15 cellular contexts compared by ENCODE assay signal in genomic region chr4:108247511-108248088, GRCh38.
DNase-seq lines count a peak whose midpoint lies in the region; ATAC-seq and TF ChIP-seq lines count a peak whose summit lies in the region.
"Had no signal": no experiment of that assay in that cellular context is flagged by ENCODE, and none has a peak within 500 bp of the region (broad histone marks: within the 10 kb centered on the region; RNA-seq: fewer than 3 reads in every experiment).

No MANE protein-coding gene starts in this region.

- H3K27ac Mint-ChIP-seq in chondrocyte (ENCODE audit: unreplicated experiment): no peak overlapping the region
- H3K27ac Mint-ChIP-seq: activated CD4-positive, alpha-beta T cell treated with anti-CD3 and anti-CD28 coated beads, Interleukin-2, amount 10 ng/mL, durations not matched to agents 24 days and 14 days had no signal

- H3K23ac ChIP-seq in trophoblast cell (ENCODE audit: low read length): no peak overlapping the region

- H3K4ac ChIP-seq in trophoblast cell (ENCODE audit: low read depth, low read length): no peak overlapping the region

- TF ChIP-seq CTCF in cardiac muscle cell (IDR thresholded peaks at IDR 0.05; ENCODE audit: low read depth, low read length) (no peak), chondrocyte (IDR thresholded peaks at IDR 0.05) (no peak), upper lobe of right lung (IDR thresholded peaks at IDR 0.05) (no peak)

- H3K18ac ChIP-seq in trophoblast cell (ENCODE audit: low read length): no peak overlapping the region

- H4K91ac ChIP-seq in trophoblast cell (ENCODE audit: low read depth, low read length): no peak overlapping the region

- H3K4me3 ChIP-seq in cardiac muscle cell (no peak overlapping the region), upper lobe of right lung (no peak overlapping the region), trophoblast cell (ENCODE audit: low read depth, low read length) (no peak overlapping the region)
- H3K4me3 ChIP-seq: uterus had no signal

- peaks cover 3% of the 10 kb centered on the region for H3K4me1 Mint-ChIP-seq in chondrocyte (ENCODE audit: low read depth)
- H3K4me1 Mint-ChIP-seq: activated CD4-positive, alpha-beta T cell treated with anti-CD3 and anti-CD28 coated beads, Interleukin-2, amount 10 ng/mL, durations not matched to agents 24 days and 14 days had no signal

- no peak overlapping the region for H3K14ac ChIP-seq in trophoblast cell (ENCODE audit: low read length)

- H4K8ac ChIP-seq in trophoblast cell (ENCODE audit: low read depth, low read length): no peak overlapping the region

- no peaks in the 10 kb centered on the region for H3K27me3 Mint-ChIP-seq in chondrocyte (ENCODE audit: low read depth)
- H3K27me3 Mint-ChIP-seq: activated CD4-positive, alpha-beta T cell treated with anti-CD3 and anti-CD28 coated beads, Interleukin-2, amount 10 ng/mL, durations not matched to agents 24 days and 14 days had no signal

- no peak overlapping the region for H3K4me2 ChIP-seq in trophoblast cell (ENCODE audit: low read length)
- H3K4me2 ChIP-seq: SK-N-SH had no signal

- no peak overlapping the region for H2AFZ ChIP-seq in trophoblast cell (ENCODE audit: insufficient read depth, low read length, poor library complexity)

- ATAC-seq in Right ventricle myocardium inferior (no peak), upper lobe of right lung (no peak)

- peaks cover 13% of the 10 kb centered on the region for H3K4me1 ChIP-seq in cardiac muscle cell (ENCODE audit: low read depth)
- H3K4me1 ChIP-seq in upper lobe of right lung: no peaks in the 10 kb centered on the region
- H3K4me1 ChIP-seq in trophoblast cell (ENCODE audit: control insufficient read depth in 1 of 2, insufficient read depth in 2 of 2, low read length in 2 of 2): peaks cover 0 to 3% of the 10 kb centered on the region in 2 experiments
- H3K4me1 ChIP-seq: uterus had no signal

- no CpG with 5 or more reads among the region's 3 CpGs for WGBS in trophoblast cell (ENCODE audit: extremely low coverage, insufficient coverage, insufficient read length)

- H3K36me3 ChIP-seq in cardiac muscle cell (no peaks in the 10 kb centered on the region), upper lobe of right lung (no peaks in the 10 kb centered on the region), trophoblast cell (ENCODE audit: control insufficient read depth in 1 of 2, insufficient read depth in 2 of 2, low read length in 2 of 2) (no peaks in the 10 kb centered on the region)
- H3K36me3 ChIP-seq: uterus had no signal

- H2BK5ac ChIP-seq in trophoblast cell (ENCODE audit: low read depth, low read length, poor library complexity): no peak overlapping the region

- H3K27ac ChIP-seq in cardiac muscle cell (peak overlapping the region; percentile 55), upper lobe of right lung (no peak overlapping the region), trophoblast cell (ENCODE audit: low read depth, low read length) (no peak overlapping the region)
- H3K27ac ChIP-seq: uterus had no signal

- H4K12ac ChIP-seq in trophoblast cell (ENCODE audit: low read depth, low read length): no peak overlapping the region

- H2AK5ac ChIP-seq in trophoblast cell (ENCODE audit: low read length): no peak overlapping the region

- no peak overlapping the region for H3K9ac ChIP-seq in trophoblast cell (ENCODE audit: low read length)
- H3K9ac ChIP-seq: SK-N-SH had no signal

- no peaks in the 10 kb centered on the region for H3K9me3 ChIP-seq in cardiac muscle cell (ENCODE audit: low read depth)
- H3K9me3 ChIP-seq in upper lobe of right lung: no peaks in the 10 kb centered on the region
- no peaks in the 10 kb centered on the region for H3K9me3 ChIP-seq in trophoblast cell (ENCODE audit: insufficient read depth, low read depth, low read length)
- H3K9me3 ChIP-seq: SK-N-SH, uterus had no signal

- H3K36me3 Mint-ChIP-seq in chondrocyte (ENCODE audit: low read depth): peaks cover 2% of the 10 kb centered on the region

- H3K4me3 Mint-ChIP-seq in chondrocyte (ENCODE audit: unreplicated experiment): no peak overlapping the region
- H3K4me3 Mint-ChIP-seq: activated CD4-positive, alpha-beta T cell treated with anti-CD3 and anti-CD28 coated beads, Interleukin-2, amount 10 ng/mL, durations not matched to agents 24 days and 14 days had no signal

- H2BK120ac ChIP-seq in trophoblast cell (ENCODE audit: insufficient read depth, low read length, poor library complexity): no peak overlapping the region

- H3K79me2 ChIP-seq in trophoblast cell (ENCODE audit: control insufficient read depth, insufficient read depth, low read length, poor library complexity): no peaks in the 10 kb centered on the region

- H3K79me1 ChIP-seq in trophoblast cell (ENCODE audit: low read length): no peaks in the 10 kb centered on the region

- peaks cover 11% of the 10 kb centered on the region for H3K9me3 Mint-ChIP-seq in chondrocyte (ENCODE audit: low read depth)

- DNase-seq in cardiac muscle cell (ENCODE audit: low read depth in 1 of 2, low spot score in 1 of 2): peak in 1 of 2 donors; percentile 92
- DNase-seq in Right ventricle myocardium inferior (ENCODE audit: missing footprints): no peak
- peak; percentile 52 for DNase-seq in NCI-H345 treated with DMSO at 0.1 percent for 48 hours (lab: John Stamatoyannopoulos, UW; ENCODE audit: unreplicated experiment)
- peak; percentile 62 for DNase-seq in chondrocyte (ENCODE audit: low spot score)
- peak; percentile 59 for DNase-seq in upper lobe of right lung
- DNase-seq in occipital lobe (lab: John Stamatoyannopoulos, UW): no peak
- no peak for DNase-seq in trophoblast cell
- no peak for DNase-seq in GOT3 (lab: John Stamatoyannopoulos, UW)
- DNase-seq: ACHN; activated CD4-positive, alpha-beta T cell treated with anti-CD3 and anti-CD28 coated beads, Interleukin-2, amount 10 ng/mL, durations not matched to agents 24 days and 14 days; activated naive CD4-positive, alpha-beta T cell treated with anti-CD3 and anti-CD28 coated beads, Interleukin-2, amount 50 U/mL, for 16 hours; cortex of kidney; midbrain; SK-N-SH; uterus had no signal

- H2BK12ac ChIP-seq in trophoblast cell (ENCODE audit: low read length): no peak overlapping the region

- intact Hi-C loops in Right ventricle myocardium inferior (cut with DNase I): no loop called here
- intact Hi-C loops in upper lobe of right lung (cut with DNase I): no loop called here

- H3K27me3 ChIP-seq in cardiac muscle cell: no peaks in the 10 kb centered on the region
- H3K27me3 ChIP-seq in upper lobe of right lung: no peaks in the 10 kb centered on the region
- H3K27me3 ChIP-seq in trophoblast cell (ENCODE audit: insufficient read depth, low read length): no peaks in the 10 kb centered on the region
- H3K27me3 ChIP-seq: uterus had no signal

Comparison
In these comparisons a context has a peak if more than half of its experiments do, and no peak if none do; other contexts are left out.
1. DNase-seq: peak in NCI-H345 treated with DMSO at 0.1 percent for 48 hours (single experiment), chondrocyte (single experiment) and upper lobe of right lung (single experiment); none in Right ventricle myocardium inferior (single experiment), occipital lobe (single experiment), trophoblast cell (0 of 2) and GOT3 (single experiment).